Comparison of ENCODE assay signal across 1 cellular context in genomic region chr2:201246280-201246679, GRCh38.
TF ChIP-seq lines count a peak whose summit lies in the region.

No MANE protein-coding gene starts in this region.

TF ChIP-seq in IMR-90, 13 proteins besides CTCF, POLR2A, EP300 and RAD21:
- TF ChIP-seq CEBPB (IDR thresholded peaks at IDR 0.05; ENCODE audit: low read depth, low read length): peak; percentile 36; the same call in 1 of the 2 replicates
- TF ChIP-seq NFE2L2 (IDR thresholded peaks at IDR 0.05; ENCODE audit: low read depth, low read length): no peak
